Comparison of ENCODE assay signal across 1 cellular context in the genomic region with DNA sequence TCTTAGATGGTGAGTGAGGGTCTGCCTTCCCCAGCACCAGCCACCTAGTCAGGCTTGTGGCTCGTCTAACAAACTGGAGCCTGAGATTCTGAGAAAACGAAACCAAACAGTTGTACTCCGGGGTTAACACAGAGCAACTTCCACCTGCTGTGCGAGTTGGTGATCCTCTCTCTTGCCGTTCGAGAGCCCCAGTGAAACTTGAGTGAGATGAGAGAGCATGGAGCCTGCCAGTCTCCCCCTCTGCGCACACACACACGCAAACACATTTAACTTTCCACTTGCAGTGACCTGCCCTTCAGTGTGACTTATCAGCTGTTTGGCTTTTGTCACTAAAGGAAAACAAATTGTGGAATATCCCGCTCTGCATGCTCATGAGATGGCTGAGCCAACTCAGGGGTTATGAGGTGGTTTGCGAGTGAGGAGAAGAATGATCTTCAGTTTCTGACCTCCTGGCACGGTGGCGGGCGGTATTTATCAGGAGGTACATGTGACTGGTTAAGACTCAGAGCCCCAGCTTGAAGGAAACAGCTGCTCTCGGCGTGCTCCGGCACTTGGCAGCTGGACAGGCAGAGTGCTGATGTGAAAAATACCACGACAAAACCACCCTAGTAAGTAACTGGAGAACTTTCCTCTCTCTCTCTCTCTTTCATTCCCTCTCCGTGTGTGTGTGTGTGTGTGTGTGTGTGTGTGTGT.
TF ChIP-seq lines count a peak whose summit lies in the region.

A gene with protein sequence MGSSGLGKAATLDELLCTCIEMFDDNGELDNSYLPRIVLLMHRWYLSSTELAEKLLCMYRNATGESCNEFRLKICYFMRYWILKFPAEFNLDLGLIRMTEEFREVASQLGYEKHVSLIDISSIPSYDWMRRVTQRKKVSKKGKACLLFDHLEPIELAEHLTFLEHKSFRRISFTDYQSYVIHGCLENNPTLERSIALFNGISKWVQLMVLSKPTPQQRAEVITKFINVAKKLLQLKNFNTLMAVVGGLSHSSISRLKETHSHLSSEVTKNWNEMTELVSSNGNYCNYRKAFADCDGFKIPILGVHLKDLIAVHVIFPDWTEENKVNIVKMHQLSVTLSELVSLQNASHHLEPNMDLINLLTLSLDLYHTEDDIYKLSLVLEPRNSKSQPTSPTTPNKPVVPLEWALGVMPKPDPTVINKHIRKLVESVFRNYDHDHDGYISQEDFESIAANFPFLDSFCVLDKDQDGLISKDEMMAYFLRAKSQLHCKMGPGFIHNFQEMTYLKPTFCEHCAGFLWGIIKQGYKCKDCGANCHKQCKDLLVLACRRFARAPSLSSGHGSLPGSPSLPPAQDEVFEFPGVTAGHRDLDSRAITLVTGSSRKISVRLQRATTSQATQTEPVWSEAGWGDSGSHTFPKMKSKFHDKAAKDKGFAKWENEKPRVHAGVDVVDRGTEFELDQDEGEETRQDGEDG (plus strand): TSS at position 550 of the 693 bp plus-strand sequence. CDS start 38,488 bp downstream, outside the sequence.

TF ChIP-seq in H1, 55 proteins besides CTCF, POLR2A, EP300 and RAD21:
- TF ChIP-seq MAFK (IDR thresholded peaks at IDR 0.05; ENCODE audit: low read depth, low read length), result no peak
- 0 out of 2 replicates have a peak, but pooled peaks have one; percentile 13 for TF ChIP-seq E2F6 (IDR thresholded peaks at IDR 0.05)
